Comparison of ENCODE assay signal across 33 cellular contexts in genomic region chr10:128784444-128784843, GRCh38.
"Had no signal": no experiment of that assay in that cellular context is flagged by ENCODE, and none has a peak within 500 bp of the region (broad histone marks: within the 10 kb centered on the region; RNA-seq: fewer than 3 reads in every experiment).

No MANE protein-coding gene starts in this region.

- DNase-seq: Karpas-422, Kasumi-1, MG63, MM.1S, MV-4-11, NCI-H1048, NCI-H1092, NCI-H1092 treated with DMSO at 0.1 percent for 48 hours, NCI-H1105, NCI-H1105 treated with DMSO at 0.1 percent for 48 hours, NCI-H1417, NCI-H1417 treated with DMSO at 0.1 percent for 48 hours, NCI-H1436, NCI-H1436 treated with DMSO at 0.1 percent for 48 hours, NCI-H146, NCI-H1694, NCI-H1694 treated with DMSO at 0.1 percent for 48 hours, NCI-H187, NCI-H187 treated with DMSO at 0.1 percent for 48 hours, NCI-H1930, NCI-H2081, NCI-H2081 treated with DMSO at 0.1 percent for 48 hours, NCI-H2107, NCI-H2171, NCI-H2171 treated with DMSO at 0.1 percent for 48 hours, NCI-H2227 treated with DMSO at 0.1 percent for 48 hours, NCI-H226, NCI-H446, NCI-H446 treated with DMSO at 0.1 percent for 48 hours, NCI-H510A, NCI-H510A treated with DMSO at 0.1 percent for 48 hours, NCI-H524, NCI-H524 treated with DMSO at 0.1 percent for 48 hours had no signal

- H3K27me3 ChIP-seq: MG63 had no signal

- H3K4me3 ChIP-seq: MG63 had no signal

- H3K9me3 ChIP-seq: MG63 had no signal

- H3K36me3 ChIP-seq: MG63 had no signal
